In the genomic region with DNA sequence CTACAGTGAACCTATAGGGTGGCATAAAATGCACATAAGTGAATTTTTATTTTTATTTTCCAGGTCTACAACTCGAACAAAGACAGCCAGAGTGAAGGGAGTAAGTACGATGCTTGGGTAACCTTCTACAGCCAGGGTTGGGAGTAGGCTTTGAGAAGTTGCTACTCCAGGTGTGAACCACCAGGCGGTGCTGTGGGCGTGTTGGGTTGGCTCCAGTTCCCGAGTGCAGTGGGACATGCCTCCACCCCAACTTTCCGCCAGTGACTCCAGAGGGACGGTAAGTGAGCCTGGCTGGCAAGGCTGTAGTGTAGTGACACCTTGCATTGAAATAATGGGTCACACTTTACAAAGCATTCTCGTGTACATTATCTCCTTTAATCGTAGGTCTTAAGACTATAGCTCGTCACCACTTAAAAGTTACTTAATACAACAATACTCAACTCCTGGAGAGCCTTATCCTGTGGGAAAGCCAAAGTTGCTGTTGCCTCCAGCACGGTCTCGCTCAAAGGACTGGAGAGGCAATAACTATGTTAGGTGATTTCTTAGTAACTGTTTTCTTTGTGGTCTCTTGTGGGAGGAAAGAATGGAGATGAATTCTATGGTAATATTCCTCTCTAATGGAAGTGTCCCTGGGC, we compare ENCODE assay signal across 8 cellular contexts.
DNase-seq lines count a peak whose midpoint lies in the region; ATAC-seq and TF ChIP-seq lines count a peak whose summit lies in the region.

No MANE protein-coding gene starts in this region.

- H3K9me3 ChIP-seq in left ventricle myocardium inferior (replicated peaks) (peaks cover 6% of the 10 kb centered on the region), vagina (no peaks in the 10 kb centered on the region)

- intact Hi-C loops in left ventricle myocardium inferior (cut with micrococcal nuclease): loop anchor here (10.0 kb wide), 1 partner anchor 811 kb away; no protein-coding TSS in a partner anchor
- intact Hi-C loops in vagina (cut with DNase I): loop anchor here (10.0 kb wide), 1 partner anchor 391 kb away; a partner anchor contains a TSS

- DNase-seq in AG09319 (ENCODE audit: extremely low read depth, low read depth): no peak
- no peak for DNase-seq in GM13977 (ENCODE audit: low spot score)
- DNase-seq in SKM-1 (lab: John Stamatoyannopoulos, UW; ENCODE audit: unreplicated experiment): peak; percentile 13
- peak; percentile 29 for DNase-seq in left ventricle myocardium inferior
- DNase-seq in NCI-H2029 (lab: John Stamatoyannopoulos, UW): no peak
- DNase-seq in AG08395 (ENCODE audit: low spot score): no peak
- no peak for DNase-seq in vagina (ENCODE audit: extremely low spot score in 2 of 2)

- no peak for TF ChIP-seq POLR2A in vagina (IDR thresholded peaks at IDR 0.05)

- H3K36me3 ChIP-seq in left ventricle myocardium inferior: peaks cover 8% of the 10 kb centered on the region
- H3K36me3 ChIP-seq in vagina: no peaks in the 10 kb centered on the region

- TF ChIP-seq CTCF in AG09319 (IDR thresholded peaks at IDR 0.05; ENCODE audit: low read depth, low read length): peak; percentile 20
- peak; percentile 70 for TF ChIP-seq CTCF in GM13977 (IDR thresholded peaks at IDR 0.05; ENCODE audit: extremely low read depth, insufficient read depth, missing control alignments)
- peak; percentile 57 for TF ChIP-seq CTCF in left ventricle myocardium inferior (IDR thresholded peaks at IDR 0.05; ENCODE audit: borderline replicate concordance)
- TF ChIP-seq CTCF in vagina (IDR thresholded peaks at IDR 0.05): no peak

- H3K4me1 ChIP-seq in left ventricle myocardium inferior (peaks cover 41% of the 10 kb centered on the region), vagina (peaks cover 6% of the 10 kb centered on the region)

- H3K4me3 ChIP-seq in left ventricle myocardium inferior (no peak overlapping the region), vagina (no peak overlapping the region)

- no peak overlapping the region for H3K27ac ChIP-seq in left ventricle myocardium inferior (replicated peaks)
- H3K27ac ChIP-seq in vagina: no peak overlapping the region

- in situ Hi-C loops in GM13977 (cut with MboI; ENCODE audit: low pct_unique_long_range_greater_than_20kb, low sequenced_read_pairs, unreplicated experiment): loop anchor here (10.0 to 25.0 kb wide), 3 partner anchors 198 to 798 kb away; a partner anchor contains a TSS

- no peak for ATAC-seq in HG03342 (IDR thresholded peaks at IDR 0.05; ENCODE audit: unreplicated experiment)

- H3K27me3 ChIP-seq in left ventricle myocardium inferior (ENCODE audit: low read depth) (no peaks in the 10 kb centered on the region), vagina (no peaks in the 10 kb centered on the region)

Comparison
In these comparisons a context has a peak if more than half of its experiments do, and no peak if none do; other contexts are left out.
1. DNase-seq: peak in SKM-1 (single experiment) and left ventricle myocardium inferior (single experiment); none in AG09319 (single experiment), GM13977 (single experiment), NCI-H2029 (single experiment), AG08395 (single experiment) and vagina (0 of 2).
2. CTCF ChIP-seq: peak in AG09319 (single experiment), GM13977 (single experiment) and left ventricle myocardium inferior (single experiment); none in vagina (0 of 3).